7 cellular contexts compared by ENCODE assay signal in genomic region chr14:95431199-95432145, GRCh38.
DNase-seq lines count a peak whose midpoint lies in the region; ATAC-seq, FAIRE-seq and TF ChIP-seq lines count a peak whose summit lies in the region.

No MANE protein-coding gene starts in this region.

- peaks cover 5% of the 10 kb centered on the region; the same call in 1 of the 2 replicates for H4K20me1 ChIP-seq in K562 (replicated peaks; ENCODE audit: control insufficient read depth, insufficient read depth, low read length)

- TF ChIP-seq EP300 in Ishikawa (IDR thresholded peaks at IDR 0.05; ENCODE audit: borderline replicate concordance) (no peak), K562 (IDR thresholded peaks at IDR 0.05; ENCODE audit: low read length) (no peak)

- no peak for TF ChIP-seq POLR2A in K562 (conservative IDR thresholded peaks at IDR 0.05)

- in situ Hi-C loops in K562 (cut with MboI) = no loop called here

- no peaks in the 10 kb centered on the region for H3K9me1 ChIP-seq in K562 (ENCODE audit: control insufficient read depth, insufficient read depth, low read length)

- ATAC-seq in K562 = peak; percentile 90
- ATAC-seq in left lung = peak; percentile 59
- ATAC-seq in natural killer cell = no peak

- H3K27ac ChIP-seq in K562 (ENCODE audit: extremely low read depth, low read depth, low read length) (no peak overlapping the region), left lung (no peak overlapping the region)

- H3K36me3 ChIP-seq in K562 (ENCODE audit: control insufficient read depth, insufficient read depth, low read length) (no peaks in the 10 kb centered on the region), left lung (peaks cover 0 to 88% of the 10 kb centered on the region in 2 donors)

- CTCF ChIA-PET in K562 (lab: Yijun Ruan, JAX; ENCODE audit: low intra/inter-chr PET ratio) = interaction anchor here (0.7 to 1.0 kb wide), 4 partner anchors 430 to 1004 kb away, joined by 3 to 4 read pairs (median 4); no protein-coding TSS in a partner anchor

- H3K4me1 ChIP-seq in K562 (replicated peaks in 1 of 2; ENCODE audit: control insufficient read depth in 2 of 2, insufficient read depth in 2 of 2, low read length in 2 of 2) (no peaks in the 10 kb centered on the region; a peak in 1 of 5 replicates), left lung (no peaks in the 10 kb centered on the region)

- no peak overlapping the region for H3K4me3 Mint-ChIP-seq in natural killer cell

- H3K4me1 Mint-ChIP-seq in natural killer cell = peaks cover 0 to 5% of the 10 kb centered on the region in 2 donors

- WGBS in K562 (ENCODE audit: insufficient coverage, low coverage, missing lambda C conversion rate) = 21% methylated on average over 14 of the region's 17 CpGs

- no peak overlapping the region for H3K4me3 ChIP-seq in K562
- H3K4me3 ChIP-seq in left lung = no peak overlapping the region

- no peak overlapping the region for H3K27ac Mint-ChIP-seq in natural killer cell

- no peaks in the 10 kb centered on the region for H3K79me2 ChIP-seq in K562 (ENCODE audit: control insufficient read depth, insufficient read depth, low read length)

- H3K4me2 ChIP-seq in K562 (ENCODE audit: insufficient read depth, low read length) = no peak overlapping the region

- TF ChIP-seq RAD21 in Ishikawa (IDR thresholded peaks at IDR 0.05; ENCODE audit: low read depth) (peak; percentile 69), K562 (CRISPR knock-in tag; conservative IDR thresholded peaks at IDR 0.05 in 1 of 2, IDR thresholded peaks at IDR 0.05 in 1 of 2) (peak in 1 of 2 experiments; percentile 49; a peak in 2 of 4 replicates)

- DNase-seq in GM03348 (ENCODE audit: low spot score) (peak; percentile 44), K562 (ENCODE audit: extremely low read depth in 1 of 4, low spot score in 3 of 4) (peak; percentile 28 to 44 (median 38)), left lung (no peak), mucosa of gallbladder (ENCODE audit: low spot score) (no peak), epidermal melanocyte (ENCODE audit: insufficient read length, low spot score) (no peak), natural killer cell (no peak)

- TF ChIP-seq CTCF in K562 (IDR thresholded peaks at IDR 0.05 in 2 of 3, conservative IDR thresholded peaks at IDR 0.05 in 1 of 3; ENCODE audit: insufficient read depth in 2 of 3, low read depth in 1 of 3, low read length in 3 of 3) = peak; percentile 52 to 66 (median 66)
- peak in 1 of 2 donors; percentile 41 for TF ChIP-seq CTCF in left lung (IDR thresholded peaks at IDR 0.05)
- no peak for TF ChIP-seq CTCF in natural killer cell (IDR thresholded peaks at IDR 0.05)

- H3K36me3 Mint-ChIP-seq in natural killer cell = no peaks in the 10 kb centered on the region

- peak overlapping the region; percentile 63; the same call in 1 of the 2 replicates for H2AFZ ChIP-seq in K562 (ENCODE audit: low read depth, low read length)

- H3K27me3 ChIP-seq in K562 (ENCODE audit: control insufficient read depth in 2 of 2, insufficient read depth in 2 of 2, low read length in 2 of 2) (peaks cover 0 to 4% of the 10 kb centered on the region in 2 experiments; a peak in 2 of 5 replicates), left lung (no peaks in the 10 kb centered on the region)

- H3K9me3 ChIP-seq in K562 (replicated peaks; ENCODE audit: control insufficient read depth, insufficient read depth, low read depth, low read length) = no peaks in the 10 kb centered on the region
- H3K9me3 ChIP-seq in left lung = no peaks in the 10 kb centered on the region

- BruUV-seq in K562 (replicated peaks; lab: Mats Ljungman, UMichigan) = no TSS peak

- intact Hi-C loops in K562 (cut with micrococcal nuclease) (loop anchor here (2.0 to 10.0 kb wide), 2 partner anchors 207 to 743 kb away; no protein-coding TSS in a partner anchor), left lung (cut with DNase I) (loop anchor here in 1 of 2 donors (10.0 kb wide), 1 partner anchor 747 kb away; no protein-coding TSS in a partner anchor), natural killer cell (cut with micrococcal nuclease) (no loop called here)

- H3K27me3 Mint-ChIP-seq in natural killer cell (ENCODE audit: low read depth in 2 of 2) = no peaks in the 10 kb centered on the region

- FAIRE-seq in K562 (lab: Jason Lieb, UNC) = peak; percentile 62

- no peaks in the 10 kb centered on the region for H3K9me3 Mint-ChIP-seq in natural killer cell

- POLR2A ChIA-PET in K562 (lab: Yijun Ruan, JAX) = no interaction called here

- H3K9ac ChIP-seq in K562 (ENCODE audit: insufficient read depth in 1 of 2, low read depth in 2 of 2, low read length in 2 of 2) = no peak overlapping the region

TF ChIP-seq in Ishikawa, 13 proteins besides CTCF, POLR2A, EP300 and RAD21:
- TF ChIP-seq EGR1 (IDR thresholded peaks at IDR 0.05) = no peak
- no peak for TF ChIP-seq ZBTB7A (IDR thresholded peaks at IDR 0.05; ENCODE audit: low read depth)
- TF ChIP-seq MAX (IDR thresholded peaks at IDR 0.05) = no peak
- TF ChIP-seq CEBPB (IDR thresholded peaks at IDR 0.05) = no peak
- no peak for TF ChIP-seq TEAD4 (IDR thresholded peaks at IDR 0.05)
- TF ChIP-seq REST (IDR thresholded peaks at IDR 0.05; ENCODE audit: low read depth) = no peak
- no peak for TF ChIP-seq TAF1 (IDR thresholded peaks at IDR 0.05; ENCODE audit: low read depth)
- no peak for TF ChIP-seq CREB1 (IDR thresholded peaks at IDR 0.05; ENCODE audit: low read depth)
- no peak for TF ChIP-seq NFIC (IDR thresholded peaks at IDR 0.05)

TF ChIP-seq in K562, 482 proteins besides CTCF, POLR2A, EP300 and RAD21:
- TF ChIP-seq ZKSCAN3 (CRISPR knock-in tag; IDR thresholded peaks at IDR 0.05) (no peak), SIN3A (IDR thresholded peaks at IDR 0.05; ENCODE audit: borderline replicate concordance in 2 of 2, control insufficient read depth in 1 of 2, low read depth in 2 of 2, low read length in 2 of 2) (no peak), ZNF75A (CRISPR knock-in tag; IDR thresholded peaks at IDR 0.05) (no peak), HNRNPUL1 (IDR thresholded peaks at IDR 0.05; ENCODE audit: low read length) (no peak), ZBTB49 (CRISPR knock-in tag; IDR thresholded peaks at IDR 0.05; ENCODE audit: borderline replicate concordance) (no peak), U2AF2 (optimal IDR thresholded peaks at IDR 0.05; ENCODE audit: low read depth, low read length) (no peak), YBX1 (IDR thresholded peaks at IDR 0.05) (no peak), MAZ (CRISPR knock-in tag; conservative IDR thresholded peaks at IDR 0.05 in 1 of 2, IDR thresholded peaks at IDR 0.05 in 1 of 2) (no peak), ZNF217 (CRISPR knock-in tag; IDR thresholded peaks at IDR 0.05) (no peak), GABPA (tag; conservative IDR thresholded peaks at IDR 0.05; ENCODE audit: low read depth) (no peak)
TF ChIP-seq in K562: peak in this region for 0.

Comparison
In these comparisons a context has a peak if more than half of its experiments do, and no peak if none do; other contexts are left out.
1. DNase-seq: peak in GM03348 (single experiment) and K562 (4 of 4); none in left lung (0 of 2), mucosa of gallbladder (single experiment), epidermal melanocyte (single experiment) and natural killer cell (single experiment).
2. ATAC-seq: peak in K562 (single experiment) and left lung (single experiment); none in natural killer cell (0 of 3).